Comparison of ENCODE assay signal across 8 cellular contexts in the genomic region with DNA sequence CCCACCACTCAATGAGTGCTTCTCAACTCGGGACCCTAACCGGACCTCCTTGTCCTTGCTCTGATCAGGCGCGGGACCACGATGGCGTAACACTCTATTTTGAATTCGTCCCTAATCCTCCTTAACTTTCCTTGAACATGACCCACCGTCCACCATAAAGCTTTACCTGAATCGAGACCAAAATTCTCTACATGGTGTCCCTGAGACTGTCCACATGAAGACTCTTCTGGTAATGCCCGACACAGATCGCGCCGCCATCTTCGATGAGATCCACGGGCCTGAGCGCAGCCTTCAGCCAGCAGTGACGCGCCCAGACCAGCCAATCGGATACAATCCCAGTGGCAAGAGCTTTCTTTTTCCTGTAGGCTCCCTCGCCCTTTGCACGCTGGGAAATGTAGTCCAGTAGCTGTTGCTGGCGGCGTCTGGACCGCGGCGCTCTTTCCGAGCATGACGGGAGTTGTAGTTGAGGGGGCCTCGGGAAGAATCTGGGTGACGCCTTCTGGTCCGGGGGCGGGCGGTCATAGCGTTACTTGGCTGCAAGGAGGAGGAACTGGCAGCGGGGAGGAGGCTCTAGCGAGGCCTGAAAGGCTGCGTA.
DNase-seq lines count a peak whose midpoint lies in the region; ATAC-seq, FAIRE-seq and TF ChIP-seq lines count a peak whose summit lies in the region.

Gene MRPL50, minus strand, starts transcription at position 284 of the 595 bp plus-strand sequence. Its CDS starts 26 bp downstream, at position 258.
Gene ZNF189, plus strand, starts transcription at position 517 of the 595 bp plus-strand sequence. CDS start 306 bp downstream, outside the sequence.

- H3K27ac Mint-ChIP-seq in central memory CD8-positive, alpha-beta T cell (ENCODE audit: low read depth), result peak within 1 kb of the TSS; percentile 99

- peak within 1 kb of the TSS; percentile 96 for H3K4me3 Mint-ChIP-seq in central memory CD8-positive, alpha-beta T cell

- peak; percentile 87 for TF ChIP-seq POLR2A in GM18951 (IDR thresholded peaks at IDR 0.05; ENCODE audit: extremely low read depth, insufficient read depth, insufficient read length)

- in situ Hi-C loops in GM18951 (cut with MboI; ENCODE audit: low sequenced_read_pairs, unreplicated experiment), result no loop called here

- FAIRE-seq in islet of Langerhans (lab: Jason Lieb, UNC), result peak; percentile 68

- peaks cover 75% of the 10 kb centered on the region for H3K4me1 Mint-ChIP-seq in central memory CD8-positive, alpha-beta T cell

- peaks cover 35% of the 10 kb centered on the region for H3K36me3 Mint-ChIP-seq in central memory CD8-positive, alpha-beta T cell (ENCODE audit: insufficient read depth)

- peak; percentile 98 for DNase-seq in AG08395 (ENCODE audit: low spot score)
- peak; percentile 99 for DNase-seq in NCI-H345 (lab: John Stamatoyannopoulos, UW)
- peak; percentile 91 to 93 (median 92) for DNase-seq in activated CD4-positive, CD25-positive, alpha-beta regulatory T cell (lab: John Stamatoyannopoulos, UW)
- DNase-seq in central memory CD8-positive, alpha-beta T cell (ENCODE audit: low spot score in 2 of 2), result peak; percentile 89 to 95
- peak; percentile 91 for DNase-seq in stimulated activated CD4-positive, alpha-beta T cell treated with anti-CD3 and anti-CD28 coated beads, Interleukin-12 subunit alpha, Interleukin-12 subunit beta, amount 100 ng/mL, for 4 hours

- H3K27me3 Mint-ChIP-seq in central memory CD8-positive, alpha-beta T cell, result no peaks in the 10 kb centered on the region

- peak; percentile 99 for ATAC-seq in HG03196 (IDR thresholded peaks at IDR 0.05; ENCODE audit: unreplicated experiment)
- ATAC-seq in central memory CD8-positive, alpha-beta T cell (replicated peaks; ENCODE audit: extremely low read depth, poor library complexity, severe bottlenecking), result peak; percentile 95

- no peaks in the 10 kb centered on the region for H3K9me3 Mint-ChIP-seq in central memory CD8-positive, alpha-beta T cell

Comparison
In these comparisons a context has a peak if more than half of its experiments do, and no peak if none do; other contexts are left out.
1. Peak in every context shown above with its lines: DNase-seq and ATAC-seq.